Comparison of ENCODE assay signal across 29 cellular contexts in genomic region chr3:36635731-36636130, GRCh38.
DNase-seq lines count a peak whose midpoint lies in the region; FAIRE-seq and TF ChIP-seq lines count a peak whose summit lies in the region.
"Had no signal": no experiment of that assay in that cellular context is flagged by ENCODE, and none has a peak within 500 bp of the region (broad histone marks: within the 10 kb centered on the region; RNA-seq: fewer than 3 reads in every experiment).

No MANE protein-coding gene starts in this region.

- no peaks in the 10 kb centered on the region for H3K9me3 ChIP-seq in ovary
- H3K9me3 ChIP-seq: gastroesophageal sphincter, pancreas had no signal

- no peak for FAIRE-seq in GM19239 (lab: Jason Lieb, UNC)
- FAIRE-seq: GM12892, pancreas, small intestine had no signal

- no peak overlapping the region for H3K27ac ChIP-seq in ovary
- H3K27ac ChIP-seq: BLaER1 treated with 17β-estradiol and CSF1 and Interleukin-3, amounts not matched to agents 10 nM and 100 nM; brain microvascular endothelial cell; gastroesophageal sphincter; hepatocyte; pancreas; VCaP had no signal

- no peak for TF ChIP-seq POLR2A in ovary (IDR thresholded peaks at IDR 0.05)

- no peak for TF ChIP-seq CTCF in fibroblast of mammary gland (conservative IDR thresholded peaks at IDR 0.05; ENCODE audit: control insufficient read depth, insufficient read depth, low read depth, low read length)
- no peak for TF ChIP-seq CTCF in ovary (IDR thresholded peaks at IDR 0.05)

- no peaks in the 10 kb centered on the region for H3K27me3 ChIP-seq in ovary
- H3K27me3 ChIP-seq: BLaER1 treated with 17β-estradiol and CSF1 and Interleukin-3, amounts not matched to agents 10 nM and 100 nM; brain microvascular endothelial cell; gastroesophageal sphincter; pancreas had no signal

- no peak for TF ChIP-seq EP300 in ovary (IDR thresholded peaks at IDR 0.05)

- intact Hi-C loops in ovary (cut with DNase I): no loop called here

- H3K4me3 ChIP-seq in fibroblast of mammary gland (ENCODE audit: control insufficient read depth, low read depth, low read length) (no peak overlapping the region), ovary (no peak overlapping the region)
- H3K4me3 ChIP-seq: BLaER1 treated with 17β-estradiol and CSF1 and Interleukin-3, amounts not matched to agents 10 nM and 100 nM; gastroesophageal sphincter; hepatocyte; pancreas had no signal

- no peaks in the 10 kb centered on the region for H3K36me3 ChIP-seq in ovary
- H3K36me3 ChIP-seq: BLaER1 treated with 17β-estradiol and CSF1 and Interleukin-3, amounts not matched to agents 10 nM and 100 nM; brain microvascular endothelial cell; gastroesophageal sphincter; pancreas had no signal

- 83 to 93% (median 88%) methylated on average over 1 of the region's 1 CpG for WGBS in ovary, 3 donors

- H3K4me1 ChIP-seq in ovary (ENCODE audit: insufficient read depth): no peaks in the 10 kb centered on the region
- H3K4me1 ChIP-seq: BLaER1 treated with 17β-estradiol and CSF1 and Interleukin-3, amounts not matched to agents 10 nM and 100 nM; gastroesophageal sphincter; pancreas had no signal

- DNase-seq in HK-2 (ENCODE audit: unreplicated experiment) (peak; percentile 8), RPMI7951 (ENCODE audit: low read depth) (peak; percentile 5), fibroblast of mammary gland (ENCODE audit: low read depth) (peak; percentile 26), renal cortical epithelial cell (ENCODE audit: low read depth) (peak; percentile 62), ovary (no peak), NCI-H2196 (lab: John Stamatoyannopoulos, UW; ENCODE audit: unreplicated experiment) (no peak), NCI-H2029 treated with DMSO at 0.1 percent for 48 hours (lab: John Stamatoyannopoulos, UW) (no peak), GM19239 (ENCODE audit: insufficient read length, low spot score) (no peak)
- DNase-seq: activated CD4-positive, alpha-beta T cell treated with anti-CD3 and anti-CD28 coated beads for 4 hours; activated CD8-positive, alpha-beta T cell treated with anti-CD3 and anti-CD28 coated beads, Interleukin-2, amount 10 ng/mL, durations not matched to agents 7 days and 5 days; activated naive CD4-positive, alpha-beta T cell treated with anti-CD3 and anti-CD28 coated beads, Interleukin-2, amount 50 U/mL, for 16 hours; brain microvascular endothelial cell; DMS153; left colon; NCI-H1092; NCI-H1694 treated with DMSO at 0.1 percent for 48 hours; NCI-H2171 treated with DMSO at 0.1 percent for 48 hours; NCI-H524; nephron progenitor cell; NK-92 treated with Interleukin-12 subunit alpha and Interleukin-12 subunit beta, amount 100 ng/mL, for 24 hours; pancreas; SHP77 treated with DMSO at 0.1 percent for 48 hours; small intestine; stimulated activated naive CD4-positive, alpha-beta T cell treated with Interleukin-2 at 50 U/mL for 16 hours had no signal

Comparison
In these comparisons a context has a peak if more than half of its experiments do, and no peak if none do; other contexts are left out.
1. DNase-seq: peak in HK-2 (single experiment), RPMI7951 (single experiment), fibroblast of mammary gland (single experiment) and renal cortical epithelial cell (single experiment); none in ovary (0 of 5), NCI-H2196 (single experiment), NCI-H2029 treated with DMSO at 0.1 percent for 48 hours (single experiment) and GM19239 (single experiment).